In the genomic region with DNA sequence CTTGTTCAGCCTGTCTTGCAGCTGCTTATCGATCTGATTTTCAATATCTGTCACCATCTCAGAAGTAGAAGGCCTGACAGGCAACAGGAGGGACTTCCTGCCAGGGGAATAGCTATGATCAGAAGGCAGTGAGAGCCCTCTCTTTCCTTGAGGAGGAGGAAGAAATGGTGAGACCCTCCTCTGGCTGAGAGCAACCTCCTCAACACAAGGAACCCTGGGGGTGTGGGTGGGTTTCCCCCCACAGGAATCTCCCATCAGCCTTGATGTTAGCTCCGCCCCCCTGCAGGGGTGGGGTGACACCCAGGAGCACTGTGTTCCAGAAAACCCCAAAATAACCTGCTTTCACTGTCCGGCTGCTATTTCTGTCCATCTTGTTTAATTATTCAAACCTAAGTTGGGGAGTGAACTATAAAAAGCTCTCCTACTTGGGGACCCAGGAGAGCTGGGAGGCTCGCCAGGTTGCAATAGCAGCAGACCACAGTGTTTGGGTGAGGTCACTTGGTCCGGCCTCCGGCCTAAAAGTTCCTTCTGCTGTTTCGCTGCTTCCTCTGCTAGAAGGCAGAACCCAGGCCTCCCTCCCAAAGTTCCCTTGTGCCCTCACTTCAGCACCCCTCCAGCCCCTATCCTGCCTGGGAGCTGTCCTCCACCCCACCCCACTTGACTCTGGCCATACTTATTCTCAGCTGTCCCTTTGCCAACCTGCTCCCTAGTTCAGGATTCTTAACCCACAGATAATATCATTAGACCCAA, we compare ENCODE assay signal across 10 cellular contexts. TPM values are rescaled to one million over a fixed set of nuclear protein-coding genes. Genes with fewer than 3 reads are reported as not detected.
DNase-seq lines count a peak whose midpoint lies in the region; ATAC-seq, FAIRE-seq and TF ChIP-seq lines count a peak whose summit lies in the region.
"Had no signal": no experiment of that assay in that cellular context is flagged by ENCODE, and none has a peak within 500 bp of the region (broad histone marks: within the 10 kb centered on the region; RNA-seq: fewer than 3 reads in every experiment).

No MANE protein-coding gene starts in this region.

- H3K27me3 ChIP-seq in GM23338 (ENCODE audit: insufficient read depth) (no peaks in the 10 kb centered on the region), colonic mucosa (no peaks in the 10 kb centered on the region)

- H3K4me1 ChIP-seq in GM23338 (ENCODE audit: insufficient read depth) (peaks cover 12% of the 10 kb centered on the region), colonic mucosa (peaks cover 15% of the 10 kb centered on the region)

- H3K4me1 Mint-ChIP-seq in GM23338: peaks cover 41% of the 10 kb centered on the region
- peaks cover 47 to 60% of the 10 kb centered on the region in 2 donors for H3K4me1 Mint-ChIP-seq in natural killer cell

- H3K27ac Mint-ChIP-seq in GM23338: no peak overlapping the region
- H3K27ac Mint-ChIP-seq in natural killer cell: peak overlapping the region; percentile 91 to 99

- H3F3A ChIP-seq in GM23338 (replicated peaks; ENCODE audit: low read depth): no peaks in the 10 kb centered on the region

- H3K4me2 ChIP-seq in GM23338: no peak overlapping the region

- FAIRE-seq in HTR-8/SVneo (lab: Jason Lieb, UNC): no peak

- H3K9me3 Mint-ChIP-seq in GM23338: peaks cover 5% of the 10 kb centered on the region; the same call in 1 of the 3 replicates
- H3K9me3 Mint-ChIP-seq in natural killer cell: no peaks in the 10 kb centered on the region

- H3K36me3 Mint-ChIP-seq in GM23338 (ENCODE audit: low read depth) (no peaks in the 10 kb centered on the region), natural killer cell (no peaks in the 10 kb centered on the region)

- DNase-seq in AML-193 (lab: John Stamatoyannopoulos, UW) (peak; percentile 14 to 31), GM23338 (ENCODE audit: low spot score) (no peak), colonic mucosa (peak; percentile 41), natural killer cell (no peak), HTR-8/SVneo (ENCODE audit: insufficient read length, low spot score) (no peak), NCI-H1048 (lab: John Stamatoyannopoulos, UW) (no peak)
- no peak for DNase-seq in central memory CD4-positive, alpha-beta T cell
- DNase-seq: amniotic stem cell, NCI-H446 had no signal

- no peaks in the 10 kb centered on the region for H3K9me3 ChIP-seq in colonic mucosa

- H2AFZ ChIP-seq in GM23338: peak overlapping the region; percentile 87

- H3K79me2 ChIP-seq in GM23338 (replicated peaks; ENCODE audit: insufficient read depth): no peaks in the 10 kb centered on the region

- ATAC-seq in GM23338 (no peak), natural killer cell (peak in 2 of 3 donors; percentile 4 to 11), HG02798 (IDR thresholded peaks at IDR 0.05; ENCODE audit: poor library complexity, unreplicated experiment) (no peak)

- H3K9me2 ChIP-seq in GM23338 (ENCODE audit: insufficient read depth): no peaks in the 10 kb centered on the region

- TF ChIP-seq CTCF in GM23338 (conservative IDR thresholded peaks at IDR 0.05; ENCODE audit: low read depth in 2 of 2): no peak
- no peak for TF ChIP-seq CTCF in colonic mucosa (IDR thresholded peaks at IDR 0.05)
- TF ChIP-seq CTCF in natural killer cell (IDR thresholded peaks at IDR 0.05): no peak

- peak overlapping the region; percentile 60 to 70 for H3K9ac ChIP-seq in colonic mucosa (ENCODE audit: low read depth in 2 of 2, low read length in 2 of 2)

- H3K36me3 ChIP-seq in GM23338 (ENCODE audit: insufficient read depth) (no peaks in the 10 kb centered on the region), colonic mucosa (no peaks in the 10 kb centered on the region)

- no peaks in the 10 kb centered on the region for H4K20me1 ChIP-seq in GM23338 (replicated peaks; ENCODE audit: insufficient read depth)

- intact Hi-C loops in colonic mucosa (cut with DNase I) (no loop called here), natural killer cell (cut with micrococcal nuclease) (no loop called here)

- H3K27ac ChIP-seq in GM23338 (ENCODE audit: low read depth): no peak overlapping the region
- H3K27ac ChIP-seq in colonic mucosa: peak overlapping the region; percentile 50

- no peak overlapping the region for H3K4me3 ChIP-seq in GM23338
- no peak overlapping the region for H3K4me3 ChIP-seq in colonic mucosa

- H3K27me3 Mint-ChIP-seq in GM23338 (ENCODE audit: insufficient read depth, low read depth, poor library complexity) (peaks cover 19% of the 10 kb centered on the region), natural killer cell (ENCODE audit: low read depth in 2 of 2) (no peaks in the 10 kb centered on the region)

- H3K4me3 Mint-ChIP-seq in GM23338: no peak overlapping the region
- peak overlapping the region; percentile 60 for H3K4me3 Mint-ChIP-seq in natural killer cell

TF ChIP-seq in GM23338, 12 proteins besides CTCF, POLR2A, EP300 and RAD21 (continues in another document):
- no peak for TF ChIP-seq STAT1 (IDR thresholded peaks at IDR 0.05; ENCODE audit: unreplicated experiment)
- TF ChIP-seq JUNB (IDR thresholded peaks at IDR 0.05; ENCODE audit: unreplicated experiment): no peak
- no peak for TF ChIP-seq NANOG (IDR thresholded peaks at IDR 0.05; ENCODE audit: borderline replicate concordance)
- TF ChIP-seq EZH2 (IDR thresholded peaks at IDR 0.05; ENCODE audit: low read depth, unreplicated experiment): no peak
- no peak for TF ChIP-seq ZNF114 (CRISPR knock-in tag; IDR thresholded peaks at IDR 0.05)
- no peak for TF ChIP-seq POLR2AphosphoS5 (IDR thresholded peaks at IDR 0.05; ENCODE audit: low read depth)
- TF ChIP-seq EZH2phosphoT487 (IDR thresholded peaks at IDR 0.05; ENCODE audit: unreplicated experiment): no peak
- TF ChIP-seq ZNF331 (CRISPR knock-in tag; IDR thresholded peaks at IDR 0.05; ENCODE audit: low read depth): no peak
- TF ChIP-seq, protein P1, sequence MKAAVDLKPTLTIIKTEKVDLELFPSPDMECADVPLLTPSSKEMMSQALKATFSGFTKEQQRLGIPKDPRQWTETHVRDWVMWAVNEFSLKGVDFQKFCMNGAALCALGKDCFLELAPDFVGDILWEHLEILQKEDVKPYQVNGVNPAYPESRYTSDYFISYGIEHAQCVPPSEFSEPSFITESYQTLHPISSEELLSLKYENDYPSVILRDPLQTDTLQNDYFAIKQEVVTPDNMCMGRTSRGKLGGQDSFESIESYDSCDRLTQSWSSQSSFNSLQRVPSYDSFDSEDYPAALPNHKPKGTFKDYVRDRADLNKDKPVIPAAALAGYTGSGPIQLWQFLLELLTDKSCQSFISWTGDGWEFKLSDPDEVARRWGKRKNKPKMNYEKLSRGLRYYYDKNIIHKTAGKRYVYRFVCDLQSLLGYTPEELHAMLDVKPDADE (IDR thresholded peaks at IDR 0.05): no peak

RNA-seq across cellular contexts. Expression of a gene that starts 7.8 kb away (rescaled TPM):
- total RNA-seq in GM23338 (2014; rRNA removed; shearing (Covaris generic)): 9.7 and 15.5 TPM in 2 replicates
- polyA plus RNA-seq in GM23338 (2016; fragmentation: Nextera tagmentation; extraction: Ambion mirVana): 10.4 and 10.6 TPM in 2 replicates
- total RNA-seq in colonic mucosa (10 to 100 TPM; 32.3 to 49.9 TPM), natural killer cell (100 to 1,000 TPM; 232 to 298 (median 284) TPM)

Comparison
In these comparisons a context has a peak if more than half of its experiments do, and no peak if none do; other contexts are left out.
1. DNase-seq: peak in AML-193 (2 of 2) and colonic mucosa (single experiment); none in GM23338 (single experiment), natural killer cell (single experiment), HTR-8/SVneo (single experiment), central memory CD4-positive, alpha-beta T cell (single experiment) and NCI-H1048 (single experiment).
2. ATAC-seq: peak in natural killer cell (2 of 3); none in GM23338 (single experiment) and HG02798 (single experiment).
3. RNA of a gene that starts 7.8 kb away (total RNA-seq): 232 to 298 TPM in natural killer cell; 32.3 to 49.9 TPM in colonic mucosa and 9.7 to 15.5 TPM in GM23338; every median in the first group is over 4 times any median in the second.